In genomic region chr15:74172751-74173544, GRCh38 we compare ENCODE assay signal across 11 cellular contexts. TPM values are rescaled to one million over a fixed set of nuclear protein-coding genes. Genes with fewer than 3 reads are reported as not detected.
DNase-seq lines count a peak whose midpoint lies in the region; ATAC-seq, FAIRE-seq and TF ChIP-seq lines count a peak whose summit lies in the region.
"Had no signal": no experiment of that assay in that cellular context is flagged by ENCODE, and none has a peak within 500 bp of the region (broad histone marks: within the 10 kb centered on the region; RNA-seq: fewer than 3 reads in every experiment).

No MANE protein-coding gene starts in this region.

- POLR2A ChIA-PET in GM10248 (lab: Yijun Ruan, JAX) = no interaction called here

- H3K27me3 Mint-ChIP-seq in activated T-helper 1 cell treated with anti-CD3 and anti-CD28 coated beads, Interleukin-12 subunit alpha, Interleukin-12 subunit beta, Interleukin-2, Interleukin-4 antibody, amounts not matched to agents 30 ng/mL and 10 ng/mL and 1 ng/mL, durations not matched to agents 14 hours and 24 hours and 36 hours (ENCODE audit: insufficient read depth) = peaks cover 3% of the 10 kb centered on the region

- intact Hi-C loops in activated T-helper 1 cell treated with anti-CD3 and anti-CD28 coated beads, Interleukin-12 subunit alpha, Interleukin-12 subunit beta, Interleukin-2, Interleukin-4 antibody, amounts not matched to agents 30 ng/mL and 10 ng/mL and 1 ng/mL, durations not matched to agents 14 hours and 24 hours and 36 hours (cut with micrococcal nuclease) = no loop called here
- intact Hi-C loops in heart right ventricle (cut with DNase I) = loop anchor here in 2 of 10 donors (2.0 to 5.0 kb wide), 2 partner anchors 36 kb away; no protein-coding TSS in a partner anchor
- intact Hi-C loops in pancreas (cut with DNase I) = no loop called here

- no peaks in the 10 kb centered on the region for H3K36me3 Mint-ChIP-seq in activated T-helper 1 cell treated with anti-CD3 and anti-CD28 coated beads, Interleukin-12 subunit alpha, Interleukin-12 subunit beta, Interleukin-2, Interleukin-4 antibody, amounts not matched to agents 30 ng/mL and 10 ng/mL and 1 ng/mL, durations not matched to agents 14 hours and 24 hours and 36 hours (ENCODE audit: low read depth)

- H3K27me3 ChIP-seq in heart right ventricle (no peaks in the 10 kb centered on the region), pancreas (no peaks in the 10 kb centered on the region), brain microvascular endothelial cell (replicated peaks) (no peaks in the 10 kb centered on the region)

- no peak overlapping the region for H3K4me3 Mint-ChIP-seq in activated T-helper 1 cell treated with anti-CD3 and anti-CD28 coated beads, Interleukin-12 subunit alpha, Interleukin-12 subunit beta, Interleukin-2, Interleukin-4 antibody, amounts not matched to agents 30 ng/mL and 10 ng/mL and 1 ng/mL, durations not matched to agents 14 hours and 24 hours and 36 hours

- DNase-seq in AG20443 (ENCODE audit: low spot score) (peak; percentile 90), heart right ventricle (peak; percentile 82 to 83), pancreas (peak in 1 of 6 donors; percentile 30), NCI-H2107 treated with DMSO at 0.1 percent for 48 hours (lab: John Stamatoyannopoulos, UW; ENCODE audit: unreplicated experiment) (no peak), brain microvascular endothelial cell (no peak), GM10248 (ENCODE audit: extremely low spot score) (no peak), NCI-H1436 treated with DMSO at 0.1 percent for 48 hours (lab: John Stamatoyannopoulos, UW) (no peak)
- no peak for DNase-seq in activated T-helper 1 cell treated with anti-CD3 and anti-CD28 coated beads, Interleukin-12 subunit alpha, Interleukin-12 subunit beta, Interleukin-2, Interleukin-4 antibody, amounts not matched to agents 30 ng/mL and 10 ng/mL and 1 ng/mL, durations not matched to agents 14 hours and 24 hours and 36 hours (ENCODE audit: low spot score)
- DNase-seq: small intestine, T-helper 1 cell had no signal

- FAIRE-seq in pancreas (lab: Jason Lieb, UNC) = no peak
- FAIRE-seq: small intestine, urothelium cell line had no signal

- 35 to 48% methylated on average over 15 of the region's 15 CpGs for WGBS in heart right ventricle, 2 donors
- WGBS in pancreas, 2 donors = 70 to 75% methylated on average over 15 of the region's 15 CpGs

- no peaks in the 10 kb centered on the region for H3K9me3 Mint-ChIP-seq in activated T-helper 1 cell treated with anti-CD3 and anti-CD28 coated beads, Interleukin-12 subunit alpha, Interleukin-12 subunit beta, Interleukin-2, Interleukin-4 antibody, amounts not matched to agents 30 ng/mL and 10 ng/mL and 1 ng/mL, durations not matched to agents 14 hours and 24 hours and 36 hours

- H3K4me3 ChIP-seq in heart right ventricle = peak overlapping the region in 5 of 10 donors; percentile 47 to 54 (median 51)
- no peak overlapping the region for H3K4me3 ChIP-seq in pancreas
- H3K4me3 ChIP-seq in brain microvascular endothelial cell (ENCODE audit: low read depth, low read length) = no peak overlapping the region

- H3K4me1 Mint-ChIP-seq in activated T-helper 1 cell treated with anti-CD3 and anti-CD28 coated beads, Interleukin-12 subunit alpha, Interleukin-12 subunit beta, Interleukin-2, Interleukin-4 antibody, amounts not matched to agents 30 ng/mL and 10 ng/mL and 1 ng/mL, durations not matched to agents 14 hours and 24 hours and 36 hours (ENCODE audit: low read depth) = no peaks in the 10 kb centered on the region

- CTCF ChIA-PET in GM10248 (lab: Yijun Ruan, JAX) = interaction anchor here (1.4 to 1.5 kb wide), 2 partner anchors 18 to 45 kb away, joined by 3 read pairs; no protein-coding TSS in a partner anchor

- H3K9me3 ChIP-seq in heart right ventricle (no peaks in the 10 kb centered on the region), pancreas (no peaks in the 10 kb centered on the region)

- H3K4me1 ChIP-seq in heart right ventricle = peaks cover 20 to 93% (median 52%) of the 10 kb centered on the region in 9 donors
- H3K4me1 ChIP-seq in pancreas = no peaks in the 10 kb centered on the region

- ATAC-seq in heart right ventricle (peak; percentile 67 to 89 (median 78)), pancreas (peak in 3 of 4 donors; percentile 37 to 56 (median 45))

- H3K36me3 ChIP-seq in heart right ventricle (no peaks in the 10 kb centered on the region), pancreas (no peaks in the 10 kb centered on the region), brain microvascular endothelial cell (replicated peaks) (no peaks in the 10 kb centered on the region)

- in situ Hi-C loops in brain microvascular endothelial cell (cut with HindIII; ENCODE audit: low pct_ligation_motif_present, low sequenced_read_pairs) = no loop called here

- TF ChIP-seq CTCF in heart right ventricle (IDR thresholded peaks at IDR 0.05) = peak in 3 of 9 donors; percentile 4 to 24 (median 16)
- TF ChIP-seq CTCF in pancreas (IDR thresholded peaks at IDR 0.05) = no peak
- TF ChIP-seq CTCF in brain microvascular endothelial cell (IDR thresholded peaks at IDR 0.05; ENCODE audit: low read depth, low read length, missing control alignments) = no peak
- TF ChIP-seq CTCF in GM10248 (IDR thresholded peaks at IDR 0.05; ENCODE audit: control extremely low read depth, extremely low read depth, low read depth, missing control alignments) = no peak

- peak overlapping the region; percentile 66 for H3K27ac Mint-ChIP-seq in activated T-helper 1 cell treated with anti-CD3 and anti-CD28 coated beads, Interleukin-12 subunit alpha, Interleukin-12 subunit beta, Interleukin-2, Interleukin-4 antibody, amounts not matched to agents 30 ng/mL and 10 ng/mL and 1 ng/mL, durations not matched to agents 14 hours and 24 hours and 36 hours

- H3K27ac ChIP-seq in heart right ventricle (peak overlapping the region; percentile 68 to 93 (median 83)), pancreas (peak overlapping the region in 1 of 4 donors; percentile 46), brain microvascular endothelial cell (no peak overlapping the region)

RNA-seq across cellular contexts. Expression of gene ISLR, which starts 0.6 kb away (rescaled TPM):
- not detected in 2 replicates for total RNA-seq in activated T-helper 1 cell treated with anti-CD3 and anti-CD28 coated beads, Interleukin-12 subunit alpha, Interleukin-12 subunit beta, Interleukin-2, Interleukin-4 antibody, amounts not matched to agents 30 ng/mL and 10 ng/mL and 1 ng/mL, durations not matched to agents 14 hours and 24 hours and 36 hours
- total RNA-seq in heart right ventricle = 10 to 100 TPM in 9 of 10 donors, 1 to 10 TPM in 1; 9.1 to 19.7 (median 14.1) TPM
- 10 to 100 TPM in 1 of 2 donors, 1 to 10 TPM in 1; 8.8 to 12.2 TPM for polyA plus RNA-seq in heart right ventricle
- total RNA-seq in pancreas = 10 to 100 TPM in 1 of 6 donors, 1 to 10 TPM in 5; 1.5 to 29.4 (median 3.2) TPM
- polyA plus RNA-seq in pancreas = 1 to 10 TPM; 3.1 to 3.6 TPM

RNA-seq across cellular contexts. Expression of gene STRA6, which starts 29.6 kb away (rescaled TPM):
- 0.23 TPM in 1 of 2 replicates, not detected in the other for total RNA-seq in activated T-helper 1 cell treated with anti-CD3 and anti-CD28 coated beads, Interleukin-12 subunit alpha, Interleukin-12 subunit beta, Interleukin-2, Interleukin-4 antibody, amounts not matched to agents 30 ng/mL and 10 ng/mL and 1 ng/mL, durations not matched to agents 14 hours and 24 hours and 36 hours
- total RNA-seq in heart right ventricle = under 1 TPM in 2 of 10 donors, not detected in 8; 0.13 to 0.21 TPM
- polyA plus RNA-seq in heart right ventricle = under 1 TPM; 0.03 to 0.15 TPM
- 1 to 10 TPM in 2 of 6 donors, under 1 TPM in 2, not detected in 2; 0.06 to 1.7 (median 0.89) TPM for total RNA-seq in pancreas
- under 1 TPM; 0.19 to 0.42 TPM for polyA plus RNA-seq in pancreas

RNA-seq across cellular contexts. Expression of gene ISLR2, which starts 42.6 kb away (rescaled TPM):
- not detected in 2 replicates for total RNA-seq in activated T-helper 1 cell treated with anti-CD3 and anti-CD28 coated beads, Interleukin-12 subunit alpha, Interleukin-12 subunit beta, Interleukin-2, Interleukin-4 antibody, amounts not matched to agents 30 ng/mL and 10 ng/mL and 1 ng/mL, durations not matched to agents 14 hours and 24 hours and 36 hours
- total RNA-seq in heart right ventricle (1 to 10 TPM; 1.2 to 8.7 (median 2.2) TPM), pancreas (under 1 TPM; 0.08 to 0.50 (median 0.16) TPM)
- polyA plus RNA-seq in heart right ventricle (1 to 10 TPM; 3.9 to 5.6 TPM), pancreas (under 1 TPM; 0.23 to 0.31 TPM)

Comparison
In these comparisons a context has a peak if more than half of its experiments do, and no peak if none do; other contexts are left out.
1. DNase-seq: peak in AG20443 (single experiment) and heart right ventricle (2 of 2); none in activated T-helper 1 cell treated with anti-CD3 and anti-CD28 coated beads, Interleukin-12 subunit alpha, Interleukin-12 subunit beta, Interleukin-2, Interleukin-4 antibody, amounts not matched to agents 30 ng/mL and 10 ng/mL and 1 ng/mL, durations not matched to agents 14 hours and 24 hours and 36 hours (single experiment), NCI-H2107 treated with DMSO at 0.1 percent for 48 hours (single experiment), brain microvascular endothelial cell (single experiment), GM10248 (single experiment) and NCI-H1436 treated with DMSO at 0.1 percent for 48 hours (single experiment).